ENCODE assay signal across 21 cellular contexts in genomic region chr11:111840143-111840542, GRCh38. TPM values are rescaled to one million over a fixed set of nuclear protein-coding genes. Genes with fewer than 3 reads are reported as not detected.
A peak's percentile ranks its signal among the peaks of the same experiment; 100 is the strongest.
DNase-seq lines count a peak whose midpoint lies in the region; ATAC-seq and TF ChIP-seq lines count a peak whose summit lies in the region.
"Had no signal": no experiment of that assay in that cellular context is flagged by ENCODE, and none has a peak within 500 bp of the region (broad histone marks: within the 10 kb centered on the region; RNA-seq: fewer than 3 reads in every experiment).

No MANE protein-coding gene starts in this region.

- peaks cover 2 to 6% (median 4%) of the 10 kb centered on the region in 4 donors for H3K4me1 Mint-ChIP-seq in CD4-positive, alpha-beta memory T cell
- H3K4me1 Mint-ChIP-seq: activated T-helper 17 cell treated with anti-CD3 and anti-CD28 coated beads, Interleukin-2, amount 50 U/mL, for 72 hours had no signal

- H3K36me3 ChIP-seq in left ventricle myocardium inferior (peaks cover 47% of the 10 kb centered on the region), liver (ENCODE audit: control insufficient read depth in 4 of 4, insufficient read depth in 3 of 4, low read depth in 1 of 4, low read length in 3 of 4) (peaks cover 0 to 6% (median 0%) of the 10 kb centered on the region in 4 donors)
- H3K36me3 ChIP-seq in CD4-positive, alpha-beta memory T cell (ENCODE audit: insufficient read depth, low read length): peaks cover 31% of the 10 kb centered on the region

- CTCF ChIA-PET in CD4-positive, alpha-beta memory T cell (lab: Charles Lee; ENCODE audit: partially characterized antibody): interaction anchor here (1.0 to 9.8 kb wide), 5 partner anchors 86 to 276 kb away, joined by 3 to 83 read pairs (median 3); no protein-coding TSS in a partner anchor

- H3K4me1 ChIP-seq in left ventricle myocardium inferior: peaks cover 12% of the 10 kb centered on the region
- peaks cover 2 to 39% (median 31%) of the 10 kb centered on the region in 4 donors for H3K4me1 ChIP-seq in liver (ENCODE audit: control insufficient read depth in 4 of 4, insufficient read depth in 4 of 4, low read length in 3 of 4)
- peaks cover 5% of the 10 kb centered on the region for H3K4me1 ChIP-seq in CD4-positive, alpha-beta memory T cell (ENCODE audit: insufficient read depth, low read length)

- H3K27me3 Mint-ChIP-seq in CD4-positive, alpha-beta memory T cell: no peaks in the 10 kb centered on the region
- H3K27me3 Mint-ChIP-seq: activated T-helper 17 cell treated with anti-CD3 and anti-CD28 coated beads, Interleukin-2, amount 50 U/mL, for 72 hours had no signal

- intact Hi-C loops in left ventricle myocardium superior (cut with micrococcal nuclease): loop anchor here (5.0 to 10.0 kb wide), 2 partner anchors 75 to 238 kb away; partner anchors contain the start of genes PPP2R1B and SIK2
- intact Hi-C loops in left ventricle myocardium inferior (cut with micrococcal nuclease): loop anchor here (5.0 kb wide), 1 partner anchor 253 kb away; no protein-coding TSS in a partner anchor
- intact Hi-C loops in CD4-positive, alpha-beta memory T cell (cut with micrococcal nuclease): loop anchor here (2.0 to 10.0 kb wide), 2 partner anchors 63 to 555 kb away; no protein-coding TSS in a partner anchor

- no peaks in the 10 kb centered on the region for H3K27me3 ChIP-seq in left ventricle myocardium inferior (ENCODE audit: low read depth)
- no peaks in the 10 kb centered on the region for H3K27me3 ChIP-seq in liver (ENCODE audit: control insufficient read depth in 4 of 4, insufficient read depth in 4 of 4, low read length in 3 of 4)
- H3K27me3 ChIP-seq in CD4-positive, alpha-beta memory T cell (ENCODE audit: insufficient read depth, low read length): no peaks in the 10 kb centered on the region
- H3K27me3 ChIP-seq: tibial nerve had no signal

- DNase-seq in left ventricle myocardium superior (no peak), left ventricle myocardium inferior (no peak), cerebellar cortex (ENCODE audit: low spot score) (peak; percentile 75), T-helper 2 cell (no peak), anterior cingulate cortex (lab: John Stamatoyannopoulos, UW) (no peak), NCI-H2227 treated with DMSO at 0.1 percent for 48 hours (lab: John Stamatoyannopoulos, UW) (no peak)
- DNase-seq in CD4-positive, alpha-beta memory T cell: no peak
- DNase-seq: 8988T; activated CD8-positive, alpha-beta memory T cell treated with anti-CD3 and anti-CD28 coated beads for 24 hours; amniotic stem cell; DMS79; head of caudate nucleus; NK-92 treated with Interleukin-12 subunit alpha and Interleukin-12 subunit beta, amount 100 ng/mL, for 24 hours; occipital lobe; small intestine; T-helper 1 cell had no signal

- H3K4me3 ChIP-seq in left ventricle myocardium inferior (no peak overlapping the region), liver (ENCODE audit: low read depth in 1 of 3, low read length in 3 of 3) (no peak overlapping the region)
- no peak overlapping the region for H3K4me3 ChIP-seq in CD4-positive, alpha-beta memory T cell (ENCODE audit: low read length in 2 of 2)
- H3K4me3 ChIP-seq: tibial nerve had no signal

- peak; percentile 64 to 72 for TF ChIP-seq RAD21 in liver (IDR thresholded peaks at IDR 0.05)

- H3K4me3 Mint-ChIP-seq in CD4-positive, alpha-beta memory T cell: no peak overlapping the region
- H3K4me3 Mint-ChIP-seq: activated T-helper 17 cell treated with anti-CD3 and anti-CD28 coated beads, Interleukin-2, amount 50 U/mL, for 72 hours; CD14-positive monocyte had no signal

- peak overlapping the region in 1 of 2 donors; percentile 86 for H3K9ac ChIP-seq in liver (ENCODE audit: low read depth in 1 of 2, low read length in 2 of 2)

- POLR2A ChIA-PET in CD4-positive, alpha-beta memory T cell (lab: Charles Lee; ENCODE audit: partially characterized antibody): no interaction called here

- H3K9me3 ChIP-seq in left ventricle myocardium inferior (replicated peaks) (no peaks in the 10 kb centered on the region), liver (ENCODE audit: control insufficient read depth in 4 of 4, low read length in 3 of 4) (no peaks in the 10 kb centered on the region)
- H3K9me3 ChIP-seq in CD4-positive, alpha-beta memory T cell (ENCODE audit: control insufficient read depth in 1 of 2, low read length in 2 of 2): no peaks in the 10 kb centered on the region
- H3K9me3 ChIP-seq: tibial nerve had no signal

- no peak overlapping the region for H3K27ac ChIP-seq in left ventricle myocardium inferior (replicated peaks)
- peak overlapping the region; percentile 60 to 72 for H3K27ac ChIP-seq in liver (ENCODE audit: low read depth in 1 of 2, low read length in 2 of 2)
- H3K27ac ChIP-seq in CD4-positive, alpha-beta memory T cell (ENCODE audit: low read depth, low read length): no peak overlapping the region
- H3K27ac ChIP-seq: HL-60 had no signal

- no peak overlapping the region for H3K27ac Mint-ChIP-seq in CD4-positive, alpha-beta memory T cell
- H3K27ac Mint-ChIP-seq: activated T-helper 17 cell treated with anti-CD3 and anti-CD28 coated beads, Interleukin-2, amount 50 U/mL, for 72 hours; CD14-positive monocyte had no signal

- peak; percentile 57 for ATAC-seq in left ventricle myocardium superior
- ATAC-seq: activated T-helper 17 cell treated with anti-CD3 and anti-CD28 coated beads, Interleukin-2, amount 50 U/mL, for 72 hours had no signal

- peaks cover 25 to 63% of the 10 kb centered on the region in 2 donors for H3K36me3 Mint-ChIP-seq in CD4-positive, alpha-beta memory T cell

- TF ChIP-seq CTCF in left ventricle myocardium inferior (IDR thresholded peaks at IDR 0.05; ENCODE audit: borderline replicate concordance): no peak
- no peak for TF ChIP-seq CTCF in liver (IDR thresholded peaks at IDR 0.05; ENCODE audit: low read depth, low read length, missing input control)

- no peaks in the 10 kb centered on the region for H3K9me3 Mint-ChIP-seq in CD4-positive, alpha-beta memory T cell
- H3K9me3 Mint-ChIP-seq: activated T-helper 17 cell treated with anti-CD3 and anti-CD28 coated beads, Interleukin-2, amount 50 U/mL, for 72 hours; CD14-positive monocyte had no signal

- WGBS in liver: 27% methylated on average over 1 of the region's 1 CpG

TF ChIP-seq in liver, 16 proteins besides CTCF, POLR2A, EP300 and RAD21 (continues in another document):
- TF ChIP-seq, protein P1, sequence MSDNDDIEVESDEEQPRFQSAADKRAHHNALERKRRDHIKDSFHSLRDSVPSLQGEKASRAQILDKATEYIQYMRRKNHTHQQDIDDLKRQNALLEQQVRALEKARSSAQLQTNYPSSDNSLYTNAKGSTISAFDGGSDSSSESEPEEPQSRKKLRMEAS (IDR thresholded peaks at IDR 0.05): peak; percentile 57
- TF ChIP-seq RXRA (IDR thresholded peaks at IDR 0.05) (peak; percentile 95 to 96), GABPA (IDR thresholded peaks at IDR 0.05 in 1 of 2, conservative IDR thresholded peaks at IDR 0.05 in 1 of 2) (peak in 1 of 2 donors; percentile 45), HNF4A (conservative IDR thresholded peaks at IDR 0.05) (peak; percentile 97), ATF3 (IDR thresholded peaks at IDR 0.05) (peak; percentile 71), HNF4G (IDR thresholded peaks at IDR 0.05) (peak; percentile 78), TAF1 (conservative IDR thresholded peaks at IDR 0.05) (no peak), SP1 (IDR thresholded peaks at IDR 0.05) (peak; percentile 95), NR2F2 (IDR thresholded peaks at IDR 0.05) (peak; percentile 75)
- TF ChIP-seq, protein P2, sequence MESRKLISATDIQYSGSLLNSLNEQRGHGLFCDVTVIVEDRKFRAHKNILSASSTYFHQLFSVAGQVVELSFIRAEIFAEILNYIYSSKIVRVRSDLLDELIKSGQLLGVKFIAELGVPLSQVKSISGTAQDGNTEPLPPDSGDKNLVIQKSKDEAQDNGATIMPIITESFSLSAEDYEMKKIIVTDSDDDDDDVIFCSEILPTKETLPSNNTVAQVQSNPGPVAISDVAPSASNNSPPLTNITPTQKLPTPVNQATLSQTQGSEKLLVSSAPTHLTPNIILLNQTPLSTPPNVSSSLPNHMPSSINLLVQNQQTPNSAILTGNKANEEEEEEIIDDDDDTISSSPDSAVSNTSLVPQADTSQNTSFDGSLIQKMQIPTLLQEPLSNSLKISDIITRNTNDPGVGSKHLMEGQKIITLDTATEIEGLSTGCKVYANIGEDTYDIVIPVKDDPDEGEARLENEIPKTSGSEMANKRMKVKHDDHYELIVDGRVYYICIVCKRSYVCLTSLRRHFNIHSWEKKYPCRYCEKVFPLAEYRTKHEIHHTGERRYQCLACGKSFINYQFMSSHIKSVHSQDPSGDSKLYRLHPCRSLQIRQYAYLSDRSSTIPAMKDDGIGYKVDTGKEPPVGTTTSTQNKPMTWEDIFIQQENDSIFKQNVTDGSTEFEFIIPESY (IDR thresholded peaks at IDR 0.05): peak; percentile 87

RNA-seq across cellular contexts. Expression of gene ALG9, which starts 31.2 kb away (rescaled TPM):
- total RNA-seq in left ventricle myocardium superior: 15.2 TPM
- total RNA-seq in left ventricle myocardium inferior: 14.4 TPM
- total RNA-seq in liver: 10 to 100 TPM; 25.5 to 36.3 TPM
- 10 to 100 TPM; 13.7 to 14.9 TPM for polyA plus RNA-seq in liver
- 10 to 100 TPM; 28.2 to 28.3 TPM for total RNA-seq in CD4-positive, alpha-beta memory T cell
- polyA plus RNA-seq in CD4-positive, alpha-beta memory T cell: 10 to 100 TPM in 1 of 2 donors, 1 to 10 TPM in 1; 8.6 to 14.2 TPM

RNA-seq across cellular contexts. Expression of gene FDXACB1, which starts 38.8 kb away (rescaled TPM):
- total RNA-seq in left ventricle myocardium superior (1.3 TPM), left ventricle myocardium inferior (0.93 TPM), liver (1 to 10 TPM; 1.3 to 2.3 TPM)
- polyA plus RNA-seq in liver: 1 to 10 TPM in 1 of 2 donors, under 1 TPM in 1; 0.95 to 1.3 TPM
- 1 to 10 TPM; 3.9 to 4.0 TPM for total RNA-seq in CD4-positive, alpha-beta memory T cell
- 1 to 10 TPM; 6.7 to 8.9 TPM for polyA plus RNA-seq in CD4-positive, alpha-beta memory T cell

RNA-seq across cellular contexts. Expression of gene CFAP68, which starts 39.2 kb away (rescaled TPM):
- total RNA-seq in left ventricle myocardium superior: 26.1 TPM
- total RNA-seq in left ventricle myocardium inferior: 26.0 TPM
- total RNA-seq in liver: 1 to 10 TPM; 6.2 to 8.2 TPM
- 10 to 100 TPM; 19.3 to 27.8 TPM for polyA plus RNA-seq in liver
- 10 to 100 TPM; 14.8 to 18.7 TPM for total RNA-seq in CD4-positive, alpha-beta memory T cell
- 10 to 100 TPM; 30.7 to 30.9 TPM for polyA plus RNA-seq in CD4-positive, alpha-beta memory T cell

Comparison
In these comparisons a context has a peak if more than half of its experiments do, and no peak if none do; other contexts are left out.
1. H3K27ac ChIP-seq: peak in liver (2 of 2); none in left ventricle myocardium inferior (single experiment) and CD4-positive, alpha-beta memory T cell (single experiment).